ENCODE assay signal across 32 cellular contexts in the genomic region with DNA sequence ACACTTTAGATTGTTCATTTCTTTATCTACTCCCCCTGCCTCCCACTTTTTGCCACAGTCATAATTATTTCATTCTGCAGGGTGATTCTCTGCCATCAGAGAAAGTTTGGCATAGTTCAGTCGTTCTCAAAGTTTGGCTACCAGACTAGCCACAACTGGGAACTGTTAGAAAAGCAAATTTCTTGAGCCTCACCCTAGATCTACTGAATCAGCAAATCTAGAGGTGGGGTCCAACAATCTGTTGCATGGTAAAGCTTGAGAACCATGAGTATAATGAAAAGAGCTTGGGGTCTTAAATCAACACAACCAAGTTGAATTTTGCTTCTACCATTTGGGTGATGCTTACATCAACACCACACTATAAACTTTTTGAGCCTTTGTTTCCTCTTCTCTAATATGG.
"Had no signal": no experiment of that assay in that cellular context is flagged by ENCODE, and none has a peak within 500 bp of the region (broad histone marks: within the 10 kb centered on the region; RNA-seq: fewer than 3 reads in every experiment).

No MANE protein-coding gene starts in this region.

- FAIRE-seq: bronchial epithelial cell, TTC549 had no signal

- H3K27ac ChIP-seq: ascending aorta, cardiac muscle cell, WERI-Rb-1 had no signal

- H3K9me3 ChIP-seq: ascending aorta had no signal

- H3K36me3 ChIP-seq: ascending aorta, cardiac muscle cell, WERI-Rb-1 had no signal

- DNase-seq: activated CD4-positive, alpha-beta memory T cell treated with anti-CD3 and anti-CD28 coated beads, Interleukin-2, amount 10 ng/mL, durations not matched to agents 7 days and 5 days; activated CD4-positive, alpha-beta T cell treated with anti-CD3 and anti-CD28 coated beads for 1 hour; activated CD4-positive, alpha-beta T cell treated with anti-CD3 and anti-CD28 coated beads for 36 hours; activated CD4-positive, alpha-beta T cell treated with anti-CD3 and anti-CD28 coated beads for 48 hours; activated CD4-positive, alpha-beta T cell treated with anti-CD3 and anti-CD28 coated beads, Interleukin-2, amount 10 ng/mL, durations not matched to agents 7 days and 5 days; activated CD4-positive, alpha-beta T cell treated with anti-CD3 and anti-CD28 coated beads, Interleukin-2, amount 50 U/mL, for 48 hours; activated CD4-positive, CD25-positive, alpha-beta regulatory T cell; activated CD8-positive, alpha-beta memory T cell treated with anti-CD3 and anti-CD28 coated beads for 24 hours; activated CD8-positive, alpha-beta memory T cell treated with anti-CD3 and anti-CD28 coated beads, Interleukin-2, amount 10 ng/mL, durations not matched to agents 7 days and 5 days; activated CD8-positive, alpha-beta memory T cell treated with anti-CD3 and anti-CD28 coated beads, Interleukin-2, amount 50 U/mL, for 48 hours; activated CD8-positive, alpha-beta T cell treated with anti-CD3 and anti-CD28 coated beads, Interleukin-2, amount 10 ng/mL, durations not matched to agents 7 days and 5 days; activated effector memory CD4-positive, alpha-beta T cell treated with Interleukin-2 at 50 U/mL for 16 hours; activated gamma-delta T cell; activated naive CD4-positive, alpha-beta T cell treated with anti-CD3 and anti-CD28 coated beads, Interleukin-2, amount 10 ng/mL, durations not matched to agents 7 days and 5 days; activated naive CD4-positive, alpha-beta T cell treated with Interleukin-2 at 50 U/mL for 16 hours; activated naive CD8-positive, alpha-beta T cell treated with anti-CD3 and anti-CD28 coated beads, Interleukin-2, amount 10 ng/mL, durations not matched to agents 7 days and 5 days; activated naive CD8-positive, alpha-beta T cell treated with anti-CD3 and anti-CD28 coated beads, Interleukin-2, amount 50 U/mL, for 24 hours; activated T-cell treated with anti-CD3 and anti-CD28 coated beads, Interleukin-2, amount 50 U/mL, for 24 hours; activated T-cell treated with anti-CD3 and anti-CD28 coated beads, Interleukin-2, amount 50 U/mL, for 48 hours; amygdala; anterior cingulate cortex; caudate nucleus; cerebellar nuclear complex; T-helper 1 cell; T-helper 2 cell; T-helper 9 cell; WERI-Rb-1 had no signal

- ATAC-seq: activated CD4-positive, alpha-beta T cell treated with anti-CD3 and anti-CD28 coated beads for 36 hours; activated CD4-positive, CD25-positive, alpha-beta regulatory T cell treated with anti-CD3 and anti-CD28 coated beads, Interleukin-2, amount 50 U/mL, for 24 hours; activated CD8-positive, alpha-beta memory T cell treated with anti-CD3 and anti-CD28 coated beads, Interleukin-2, amount 10 ng/mL, durations not matched to agents 7 days and 5 days; activated CD8-positive, alpha-beta T cell treated with anti-CD3 and anti-CD28 coated beads, Interleukin-2, amount 10 ng/mL, durations not matched to agents 7 days and 5 days; activated naive CD8-positive, alpha-beta T cell treated with anti-CD3 and anti-CD28 coated beads, Interleukin-2, amount 50 U/mL, for 24 hours had no signal

- H3K4me1 ChIP-seq: ascending aorta had no signal

- H3K4me3 ChIP-seq: ascending aorta, cardiac muscle cell had no signal

- H3K27me3 ChIP-seq: ascending aorta had no signal
